1 cellular context compared by ENCODE assay signal in genomic region chrX:91435465-91435864, GRCh38.
TF ChIP-seq lines count a peak whose summit lies in the region.

No MANE protein-coding gene starts in this region.

TF ChIP-seq in WTC11, 78 proteins besides CTCF, POLR2A, EP300 and RAD21 (continued from another document):
- TF ChIP-seq ZBTB43 (CRISPR knock-in tag; IDR thresholded peaks at IDR 0.05), result no peak
- TF ChIP-seq ZNF232 (CRISPR knock-in tag; IDR thresholded peaks at IDR 0.05), result no peak
- no peak for TF ChIP-seq RORB (CRISPR knock-in tag; IDR thresholded peaks at IDR 0.05)
- TF ChIP-seq GABPB1 (CRISPR knock-in tag; IDR thresholded peaks at IDR 0.05), result no peak
- TF ChIP-seq ETV6 (CRISPR knock-in tag; IDR thresholded peaks at IDR 0.05), result no peak
